10 cellular contexts compared by ENCODE assay signal in the genomic region with DNA sequence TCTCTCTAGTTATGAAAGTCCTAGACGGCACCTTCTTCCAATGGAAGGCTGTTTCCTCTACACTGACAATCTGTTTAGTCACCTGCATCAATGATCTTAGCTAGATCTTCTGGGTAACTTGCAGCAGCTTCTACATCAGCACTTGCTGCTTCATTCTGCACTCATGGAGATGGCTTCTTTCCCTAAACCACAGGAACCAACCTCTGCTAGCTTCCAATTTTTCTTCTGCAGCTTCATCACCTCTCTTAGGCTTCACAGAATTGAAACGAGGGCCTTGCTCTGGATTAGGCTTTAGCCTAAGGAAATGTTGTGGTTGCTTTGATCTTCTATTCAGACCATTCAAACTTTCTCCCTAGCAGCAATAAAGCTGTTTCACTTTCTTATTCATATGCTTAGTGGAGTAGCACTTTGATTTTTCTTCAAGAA. TPM values are rescaled to one million over a fixed set of nuclear protein-coding genes. Genes with fewer than 3 reads are reported as not detected.
DNase-seq lines count a peak whose midpoint lies in the region; ATAC-seq and TF ChIP-seq lines count a peak whose summit lies in the region.
"Had no signal": no experiment of that assay in that cellular context is flagged by ENCODE, and none has a peak within 500 bp of the region (broad histone marks: within the 10 kb centered on the region; RNA-seq: fewer than 3 reads in every experiment).

No MANE protein-coding gene starts in this region.

- H3K9me3 ChIP-seq in neutrophil, result peaks cover 77% of the 10 kb centered on the region
- H3K9me3 ChIP-seq: left lung, psoas muscle had no signal

- 0 out of 2 replicates have a peak overlapping the region, but pooled peaks have one; percentile 15 for H3K27ac ChIP-seq in GM23338 (ENCODE audit: low read depth)
- peak overlapping the region; percentile 58 for H3K27ac ChIP-seq in neutrophil
- H3K27ac ChIP-seq: left lung, psoas muscle had no signal

- no peak overlapping the region for H3K27ac Mint-ChIP-seq in GM23338
- H3K27ac Mint-ChIP-seq in T-helper 2 cell treated with Interferon-gamma antibody and Interleukin-4, amounts not matched to agents 5 μg/mL and 100 μg/mL, for 36 hours, result peak overlapping the region; percentile 61

- 0 out of 2 replicates have a peak, but pooled peaks cover 6% of the 10 kb centered on the region for H3K79me2 ChIP-seq in GM23338 (replicated peaks; ENCODE audit: insufficient read depth)

- no peak overlapping the region for H2AFZ ChIP-seq in GM23338

- H3K27me3 ChIP-seq in GM23338 (ENCODE audit: insufficient read depth) (no peaks in the 10 kb centered on the region), neutrophil (no peaks in the 10 kb centered on the region)
- H3K27me3 ChIP-seq: left lung had no signal

- H3K27me3 Mint-ChIP-seq in GM23338 (ENCODE audit: insufficient read depth, low read depth, poor library complexity), result no peaks in the 10 kb centered on the region
- no peaks in the 10 kb centered on the region for H3K27me3 Mint-ChIP-seq in T-helper 2 cell treated with Interferon-gamma antibody and Interleukin-4, amounts not matched to agents 5 μg/mL and 100 μg/mL, for 36 hours (ENCODE audit: low read depth)

- no peak for DNase-seq in GM23338 (ENCODE audit: low spot score)
- DNase-seq in T-helper 2 cell treated with Interferon-gamma antibody and Interleukin-4, amounts not matched to agents 5 μg/mL and 100 μg/mL, for 36 hours (ENCODE audit: low spot score), result no peak
- no peak for DNase-seq in D341Med (ENCODE audit: low spot score)
- no peak for DNase-seq in NCI-H446 treated with DMSO at 0.1 percent for 48 hours (lab: John Stamatoyannopoulos, UW)
- DNase-seq in NCI-H2081 treated with DMSO at 0.1 percent for 48 hours (lab: John Stamatoyannopoulos, UW), result no peak
- DNase-seq: Karpas-422, left lung, psoas muscle had no signal

- H3F3A ChIP-seq in GM23338 (replicated peaks; ENCODE audit: low read depth), result no peaks in the 10 kb centered on the region

- TF ChIP-seq CTCF in GM23338 (conservative IDR thresholded peaks at IDR 0.05; ENCODE audit: low read depth in 2 of 2) (no peak), neutrophil (IDR thresholded peaks at IDR 0.05) (no peak)

- peaks cover 41% of the 10 kb centered on the region for H3K36me3 Mint-ChIP-seq in GM23338 (ENCODE audit: low read depth)
- H3K36me3 Mint-ChIP-seq in T-helper 2 cell treated with Interferon-gamma antibody and Interleukin-4, amounts not matched to agents 5 μg/mL and 100 μg/mL, for 36 hours (ENCODE audit: low read depth), result peaks cover 67% of the 10 kb centered on the region

- peak; percentile 54 for ATAC-seq in GM18870 (IDR thresholded peaks at IDR 0.05; ENCODE audit: unreplicated experiment)
- ATAC-seq in GM23338, result no peak
- ATAC-seq: left lung had no signal

- H3K4me1 ChIP-seq in GM23338 (ENCODE audit: insufficient read depth) (0 out of 2 replicates have a peak, but pooled peaks cover 11% of the 10 kb centered on the region), neutrophil (ENCODE audit: control insufficient read depth in 1 of 2, insufficient read depth in 1 of 2, low read depth in 1 of 2, low read length in 1 of 2) (peaks cover 29 to 81% of the 10 kb centered on the region in 2 experiments)
- H3K4me1 ChIP-seq: psoas muscle had no signal

- no peak overlapping the region for H3K4me3 ChIP-seq in GM23338
- no peak overlapping the region for H3K4me3 ChIP-seq in neutrophil (ENCODE audit: low read depth in 1 of 2, low read length in 1 of 2)
- H3K4me3 ChIP-seq: left lung, psoas muscle had no signal

- H3K9me2 ChIP-seq in GM23338 (ENCODE audit: insufficient read depth), result no peaks in the 10 kb centered on the region

- H3K9me3 Mint-ChIP-seq in GM23338, result no peaks in the 10 kb centered on the region
- H3K9me3 Mint-ChIP-seq in T-helper 2 cell treated with Interferon-gamma antibody and Interleukin-4, amounts not matched to agents 5 μg/mL and 100 μg/mL, for 36 hours, result no peaks in the 10 kb centered on the region

- no peak overlapping the region for H3K4me3 Mint-ChIP-seq in GM23338
- H3K4me3 Mint-ChIP-seq in T-helper 2 cell treated with Interferon-gamma antibody and Interleukin-4, amounts not matched to agents 5 μg/mL and 100 μg/mL, for 36 hours, result peak overlapping the region; percentile 41

- 0 out of 2 replicates have a peak, but pooled peaks cover 13% of the 10 kb centered on the region for H4K20me1 ChIP-seq in GM23338 (replicated peaks; ENCODE audit: insufficient read depth)

- H3K4me1 Mint-ChIP-seq in GM23338, result peaks cover 4% of the 10 kb centered on the region
- peaks cover 40% of the 10 kb centered on the region for H3K4me1 Mint-ChIP-seq in T-helper 2 cell treated with Interferon-gamma antibody and Interleukin-4, amounts not matched to agents 5 μg/mL and 100 μg/mL, for 36 hours (ENCODE audit: low read depth)

- H3K4me2 ChIP-seq in GM23338, result no peak overlapping the region

- peaks cover 26% of the 10 kb centered on the region; the same call in 1 of the 2 replicates for H3K36me3 ChIP-seq in GM23338 (ENCODE audit: insufficient read depth)
- H3K36me3 ChIP-seq in neutrophil, result peaks cover 100% of the 10 kb centered on the region

TF ChIP-seq in GM23338, 12 proteins besides CTCF, POLR2A, EP300 and RAD21 (continues in another document):
- TF ChIP-seq, protein P1, sequence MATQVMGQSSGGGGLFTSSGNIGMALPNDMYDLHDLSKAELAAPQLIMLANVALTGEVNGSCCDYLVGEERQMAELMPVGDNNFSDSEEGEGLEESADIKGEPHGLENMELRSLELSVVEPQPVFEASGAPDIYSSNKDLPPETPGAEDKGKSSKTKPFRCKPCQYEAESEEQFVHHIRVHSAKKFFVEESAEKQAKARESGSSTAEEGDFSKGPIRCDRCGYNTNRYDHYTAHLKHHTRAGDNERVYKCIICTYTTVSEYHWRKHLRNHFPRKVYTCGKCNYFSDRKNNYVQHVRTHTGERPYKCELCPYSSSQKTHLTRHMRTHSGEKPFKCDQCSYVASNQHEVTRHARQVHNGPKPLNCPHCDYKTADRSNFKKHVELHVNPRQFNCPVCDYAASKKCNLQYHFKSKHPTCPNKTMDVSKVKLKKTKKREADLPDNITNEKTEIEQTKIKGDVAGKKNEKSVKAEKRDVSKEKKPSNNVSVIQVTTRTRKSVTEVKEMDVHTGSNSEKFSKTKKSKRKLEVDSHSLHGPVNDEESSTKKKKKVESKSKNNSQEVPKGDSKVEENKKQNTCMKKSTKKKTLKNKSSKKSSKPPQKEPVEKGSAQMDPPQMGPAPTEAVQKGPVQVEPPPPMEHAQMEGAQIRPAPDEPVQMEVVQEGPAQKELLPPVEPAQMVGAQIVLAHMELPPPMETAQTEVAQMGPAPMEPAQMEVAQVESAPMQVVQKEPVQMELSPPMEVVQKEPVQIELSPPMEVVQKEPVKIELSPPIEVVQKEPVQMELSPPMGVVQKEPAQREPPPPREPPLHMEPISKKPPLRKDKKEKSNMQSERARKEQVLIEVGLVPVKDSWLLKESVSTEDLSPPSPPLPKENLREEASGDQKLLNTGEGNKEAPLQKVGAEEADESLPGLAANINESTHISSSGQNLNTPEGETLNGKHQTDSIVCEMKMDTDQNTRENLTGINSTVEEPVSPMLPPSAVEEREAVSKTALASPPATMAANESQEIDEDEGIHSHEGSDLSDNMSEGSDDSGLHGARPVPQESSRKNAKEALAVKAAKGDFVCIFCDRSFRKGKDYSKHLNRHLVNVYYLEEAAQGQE (IDR thresholded peaks at IDR 0.05; ENCODE audit: unreplicated experiment), result no peak

RNA-seq across cellular contexts. Expression of a gene that starts 24.6 kb away (rescaled TPM):
- total RNA-seq in GM23338 (2014; rRNA removed; shearing (Covaris generic)), result 73.9 and 98.1 TPM in 2 replicates
- polyA plus RNA-seq in GM23338 (2016; fragmentation: Nextera tagmentation; extraction: Ambion mirVana), result 34.3 and 37.9 TPM in 2 replicates
